8 cellular contexts compared by ENCODE assay signal in the genomic region with DNA sequence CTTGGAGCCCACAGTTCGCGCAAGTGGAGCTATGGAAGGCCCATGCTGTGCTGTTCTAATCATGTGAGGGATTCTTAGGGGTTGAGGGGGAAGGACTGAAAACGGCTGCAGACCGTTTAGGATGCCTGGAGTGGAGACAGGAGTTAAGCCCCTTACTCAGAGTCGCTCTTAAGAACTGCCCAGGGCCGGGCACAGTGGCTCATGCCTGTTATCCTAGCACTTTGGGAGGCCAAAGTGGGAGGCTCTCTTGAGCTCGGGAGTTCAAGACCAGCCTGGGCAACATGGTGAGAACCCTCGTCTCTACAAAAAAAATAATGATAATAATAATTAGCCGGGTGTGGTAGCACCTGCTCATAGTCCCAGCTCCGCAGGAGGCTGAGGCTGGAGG. TPM values are rescaled to one million over a fixed set of nuclear protein-coding genes. Genes with fewer than 3 reads are reported as not detected.
A peak's percentile ranks its signal among the peaks of the same experiment; 100 is the strongest.
DNase-seq lines count a peak whose midpoint lies in the region; ATAC-seq and TF ChIP-seq lines count a peak whose summit lies in the region.

No MANE protein-coding gene starts in this region.

- intact Hi-C loops in activated B cell treated with CpG ODN at 0.5 μM for 24 hours (cut with micrococcal nuclease): loop anchor here (1.0 kb wide), 2 partner anchors 34 to 67 kb away; a partner anchor contains a TSS
- intact Hi-C loops in stomach (cut with DNase I; ENCODE audit: low total_unique reads): no loop called here

- H3K9me3 ChIP-seq in iPS-18c (ENCODE audit: control insufficient read depth, insufficient read depth, low read length) (no peaks in the 10 kb centered on the region), stomach (no peaks in the 10 kb centered on the region)

- peaks cover 14% of the 10 kb centered on the region for H3K36me3 Mint-ChIP-seq in activated B cell treated with CpG ODN at 0.5 μM for 24 hours (ENCODE audit: low read depth)

- WGBS in stomach, 5 donors: 7 to 15% (median 10%) methylated on average over 10 of the region's 10 CpGs

- H3K4me1 ChIP-seq in stomach: peaks cover 33 to 57% (median 40%) of the 10 kb centered on the region in 4 donors

- no peak for TF ChIP-seq CTCF in HL-60 (IDR thresholded peaks at IDR 0.05; ENCODE audit: insufficient read depth, low read length)
- TF ChIP-seq CTCF in activated B cell treated with CpG ODN at 0.5 μM for 24 hours (IDR thresholded peaks at IDR 0.05): no peak
- TF ChIP-seq CTCF in stomach (IDR thresholded peaks at IDR 0.05): no peak

- peak overlapping the region; percentile 98 for H3K27ac Mint-ChIP-seq in activated B cell treated with CpG ODN at 0.5 μM for 24 hours

- DNase-seq in HL-60 (ENCODE audit: low read depth in 1 of 2, low spot score in 1 of 2) (no peak), activated B cell treated with CpG ODN at 0.5 μM for 24 hours (no peak), stomach (no peak), HT-29 (ENCODE audit: low spot score) (no peak), ecto neural progenitor cell (ENCODE audit: low spot score) (no peak), kidney glomerular epithelial cell (lab: John Stamatoyannopoulos, UW) (no peak)

- H3K36me3 ChIP-seq in stomach: peaks cover 0 to 12% (median 3%) of the 10 kb centered on the region in 4 donors

- H3K27me3 ChIP-seq in HL-60 (ENCODE audit: insufficient read depth, poor library complexity, severe bottlenecking) (no peaks in the 10 kb centered on the region), stomach (peaks cover 0 to 5% (median 0%) of the 10 kb centered on the region in 3 donors)

- no peaks in the 10 kb centered on the region for H3K9me3 Mint-ChIP-seq in activated B cell treated with CpG ODN at 0.5 μM for 24 hours

- POLR2A ChIA-PET in activated B cell treated with CpG ODN at 0.5 μM for 24 hours (lab: Charles Lee): interaction anchor here (0.7 to 4.6 kb wide), 9 partner anchors 8 to 67 kb away, joined by 3 to 250 read pairs (median 18); a partner anchor contains a TSS

- H3K27me3 Mint-ChIP-seq in activated B cell treated with CpG ODN at 0.5 μM for 24 hours: no peaks in the 10 kb centered on the region

- H3K4me3 ChIP-seq in HL-60 (replicated peaks; ENCODE audit: insufficient read depth, low read length): peak overlapping the region; percentile 90
- H3K4me3 ChIP-seq in iPS-18c (ENCODE audit: insufficient read depth, low read depth, low read length): peak overlapping the region; percentile 98
- H3K4me3 ChIP-seq in stomach: peak overlapping the region; percentile 57 to 97 (median 78)

- no peak for TF ChIP-seq POLR2A in stomach (IDR thresholded peaks at IDR 0.05)

- H3K4me1 Mint-ChIP-seq in activated B cell treated with CpG ODN at 0.5 μM for 24 hours: peaks cover 44% of the 10 kb centered on the region

- peak overlapping the region; percentile 97 for H3K27ac ChIP-seq in HL-60 (replicated peaks)
- peak overlapping the region; percentile 98 to 100 (median 100) for H3K27ac ChIP-seq in stomach

- CTCF ChIA-PET in activated B cell treated with CpG ODN at 0.5 μM for 24 hours (lab: Charles Lee): interaction anchor here (1.2 to 3.3 kb wide), 3 partner anchors 13 to 32 kb away, joined by 5 to 31 read pairs (median 29); a partner anchor contains a TSS

- ATAC-seq in activated B cell treated with CpG ODN at 0.5 μM for 24 hours (ENCODE audit: low read depth): no peak
- ATAC-seq in HG02884 (IDR thresholded peaks at IDR 0.05; ENCODE audit: unreplicated experiment): no peak

- H3K4me3 Mint-ChIP-seq in activated B cell treated with CpG ODN at 0.5 μM for 24 hours: no peak overlapping the region

- no peak for TF ChIP-seq EP300 in stomach (IDR thresholded peaks at IDR 0.05)

RNA-seq across cellular contexts. Expression of a gene that starts 1.1 kb away (rescaled TPM):
- total RNA-seq in activated B cell treated with CpG ODN at 0.5 μM for 24 hours: 47.0 and 52.2 TPM in 2 replicates
- total RNA-seq in stomach: 100 to 1,000 TPM in 1 of 5 donors, 10 to 100 TPM in 4; 17.1 to 142 (median 57.8) TPM
- polyA plus RNA-seq in stomach: 10 to 100 TPM; 13.0 to 18.0 (median 17.1) TPM
- total RNA-seq in HT-29 (2014; rRNA removed; shearing (Covaris generic)): 36.0 and 37.7 TPM in 2 replicates

RNA-seq across cellular contexts. Expression of a gene that starts 13.4 kb away (rescaled TPM):
- total RNA-seq in activated B cell treated with CpG ODN at 0.5 μM for 24 hours (26.3 and 27.3 TPM in 2 replicates), stomach (10 to 100 TPM; 11.6 to 20.0 (median 14.9) TPM)
- 10 to 100 TPM in 2 of 3 donors, 1 to 10 TPM in 1; 9.6 to 13.6 (median 10.6) TPM for polyA plus RNA-seq in stomach
- total RNA-seq in HT-29 (2014; rRNA removed; shearing (Covaris generic)): 23.4 and 23.5 TPM in 2 replicates

RNA-seq across cellular contexts. Expression of a gene that starts 19.7 kb away (rescaled TPM):
- total RNA-seq in activated B cell treated with CpG ODN at 0.5 μM for 24 hours: 36.4 and 40.3 TPM in 2 replicates
- 100 to 1,000 TPM in 2 of 5 donors, 10 to 100 TPM in 2, 1 to 10 TPM in 1; 8.4 to 120 (median 87.5) TPM for total RNA-seq in stomach
- polyA plus RNA-seq in stomach: 10 to 100 TPM; 28.4 to 98.0 (median 44.9) TPM
- total RNA-seq in HT-29 (2014; rRNA removed; shearing (Covaris generic)): 57.9 and 58.0 TPM in 2 replicates
